ENCODE assay signal across 14 cellular contexts in the genomic region with DNA sequence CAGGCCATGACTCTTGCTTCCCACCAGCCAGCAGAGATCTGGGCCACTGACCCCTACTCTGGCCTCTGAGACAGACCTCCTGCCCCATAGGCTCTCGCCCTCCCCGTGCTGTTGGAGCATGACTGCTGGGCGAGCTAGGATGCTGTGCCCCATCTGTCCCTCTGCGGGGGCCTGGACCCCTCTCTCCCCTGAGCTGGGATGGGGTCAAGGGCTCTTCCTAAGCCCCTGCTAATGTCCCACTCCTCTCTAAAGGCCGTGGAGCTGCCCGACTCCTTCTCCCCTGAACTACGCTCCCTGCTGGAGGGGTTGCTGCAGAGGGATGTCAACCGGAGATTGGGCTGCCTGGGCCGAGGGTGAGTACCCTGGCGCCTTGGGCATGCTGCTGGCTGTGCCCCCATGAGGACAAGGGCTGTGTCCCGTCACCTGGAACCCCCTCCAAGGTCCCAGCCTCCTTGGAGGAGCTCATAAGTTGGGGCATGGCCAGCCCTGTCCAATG. TPM values are rescaled to one million over a fixed set of nuclear protein-coding genes. Genes with fewer than 3 reads are reported as not detected.
A peak's percentile ranks its signal among the peaks of the same experiment; 100 is the strongest.
DNase-seq lines count a peak whose midpoint lies in the region; ATAC-seq and TF ChIP-seq lines count a peak whose summit lies in the region.
"Had no signal": no experiment of that assay in that cellular context is flagged by ENCODE, and none has a peak within 500 bp of the region (broad histone marks: within the 10 kb centered on the region; RNA-seq: fewer than 3 reads in every experiment).

No MANE protein-coding gene starts in this region.

- H3K4me1 ChIP-seq in heart left ventricle, result peaks cover 8 to 97% (median 30%) of the 10 kb centered on the region in 12 donors
- peaks cover 0 to 8% (median 4%) of the 10 kb centered on the region in 4 donors for H3K4me1 ChIP-seq in right lobe of liver
- H3K4me1 ChIP-seq in upper lobe of left lung, result peaks cover 38 to 73% (median 53%) of the 10 kb centered on the region in 4 donors

- H3K27me3 ChIP-seq in heart left ventricle (no peaks in the 10 kb centered on the region), right lobe of liver (no peaks in the 10 kb centered on the region), upper lobe of left lung (no peaks in the 10 kb centered on the region)
- H3K27me3 ChIP-seq: thyroid gland had no signal

- intact Hi-C loops in heart left ventricle (cut with DNase I) (no loop called here), cardiac septum (cut with DNase I) (no loop called here), right lobe of liver (cut with DNase I) (no loop called here)

- TF ChIP-seq EP300 in upper lobe of left lung (IDR thresholded peaks at IDR 0.05), result no peak

- H3K9me3 ChIP-seq in heart left ventricle (no peaks in the 10 kb centered on the region), right lobe of liver (no peaks in the 10 kb centered on the region), upper lobe of left lung (no peaks in the 10 kb centered on the region)
- H3K9me3 ChIP-seq: thyroid gland had no signal

- 85 to 98% (median 94%) methylated on average over 6 to 11 of the region's 11 CpGs for WGBS in heart left ventricle, 4 donors
- 61% methylated on average over 7 of the region's 11 CpGs for WGBS in right lobe of liver (ENCODE audit: insufficient coverage, low coverage, low lambda C conversion rate, missing lambda C conversion rate)
- WGBS in upper lobe of left lung, 2 donors, result 91% methylated on average over 11 of the region's 11 CpGs; no CpG with 5 or more reads in 1 of the 2 donors

- peak in 4 of 5 donors; percentile 7 to 48 (median 22) for DNase-seq in heart left ventricle
- DNase-seq in cardiac septum (ENCODE audit: low spot score), result no peak
- DNase-seq in right lobe of liver, result peak; percentile 20 to 52 (median 45)
- peak in 1 of 2 donors; percentile 35 for DNase-seq in upper lobe of left lung
- DNase-seq in dedifferentiated amniotic fluid mesenchymal stem cell (ENCODE audit: extremely low spot score), result no peak
- DNase-seq: cortex of kidney, NCI-H2081 treated with DMSO at 0.1 percent for 48 hours, occipital lobe, SHP77 treated with DMSO at 0.1 percent for 48 hours had no signal

- TF ChIP-seq POLR2A in heart left ventricle (IDR thresholded peaks at IDR 0.05) (no peak), right lobe of liver (IDR thresholded peaks at IDR 0.05) (no peak), upper lobe of left lung (IDR thresholded peaks at IDR 0.05) (no peak)

- H3K36me3 ChIP-seq in heart left ventricle, result peaks cover 6 to 95% (median 80%) of the 10 kb centered on the region in 9 donors
- H3K36me3 ChIP-seq in right lobe of liver, result peaks cover 5 to 73% (median 32%) of the 10 kb centered on the region in 4 donors
- H3K36me3 ChIP-seq in upper lobe of left lung, result peaks cover 56 to 89% (median 79%) of the 10 kb centered on the region in 4 donors

- ATAC-seq in heart left ventricle (no peak), right lobe of liver (no peak), upper lobe of left lung (ENCODE audit: low FRiP score in 2 of 2) (no peak), HG03097 (IDR thresholded peaks at IDR 0.05; ENCODE audit: low FRiP score, unreplicated experiment) (no peak), GM19328 (IDR thresholded peaks at IDR 0.05; ENCODE audit: unreplicated experiment) (no peak)
- ATAC-seq: HCT116 had no signal

- peak overlapping the region in 6 of 12 donors; percentile 7 to 100 (median 27) for H3K27ac ChIP-seq in heart left ventricle
- peak overlapping the region; percentile 9 for H3K27ac ChIP-seq in angular gyrus (ENCODE audit: low read depth, low read length)
- H3K27ac ChIP-seq in right lobe of liver, result peak overlapping the region in 2 of 3 donors; percentile 24 to 51
- H3K27ac ChIP-seq in upper lobe of left lung, result peak overlapping the region; percentile 92 to 99 (median 97)
- H3K27ac ChIP-seq: thyroid gland had no signal

- H3K4me3 ChIP-seq in heart left ventricle (no peak overlapping the region), right lobe of liver (no peak overlapping the region), upper lobe of left lung (no peak overlapping the region)
- H3K4me3 ChIP-seq: thyroid gland had no signal

- TF ChIP-seq CTCF in heart left ventricle (IDR thresholded peaks at IDR 0.05) (no peak), right lobe of liver (IDR thresholded peaks at IDR 0.05) (no peak), upper lobe of left lung (IDR thresholded peaks at IDR 0.05) (no peak)

RNA-seq across cellular contexts. Expression of gene ANKRD13D, which starts 6.2 kb away (rescaled TPM):
- total RNA-seq in heart left ventricle, result 10 to 100 TPM in 6 of 9 donors, 1 to 10 TPM in 3; 7.6 to 43.6 (median 12.8) TPM
- 10 to 100 TPM; 12.3 to 17.6 TPM for polyA plus RNA-seq in heart left ventricle
- 20.0 TPM for total RNA-seq in cardiac septum
- total RNA-seq in right lobe of liver, result 10 to 100 TPM in 4 of 6 experiments, 1 to 10 TPM in 2; 7.7 to 14.1 (median 10.4) TPM
- 100 to 1,000 TPM in 2 of 6 donors, 10 to 100 TPM in 4; 47.4 to 221 (median 78.3) TPM for total RNA-seq in upper lobe of left lung

RNA-seq across cellular contexts. Expression of gene GRK2, which starts 16.7 kb away (rescaled TPM):
- total RNA-seq in heart left ventricle (100 to 1,000 TPM in 1 of 9 donors, 10 to 100 TPM in 8; 40.1 to 107 (median 49.6) TPM), cardiac septum (43.1 TPM), right lobe of liver (10 to 100 TPM; 24.5 to 43.9 (median 28.5) TPM), upper lobe of left lung (100 to 1,000 TPM in 4 of 6 donors, 10 to 100 TPM in 2; 76.9 to 232 (median 117) TPM)
- 10 to 100 TPM; 55.6 to 63.8 TPM for polyA plus RNA-seq in heart left ventricle

RNA-seq across cellular contexts. Expression of gene SSH3, which starts 20.4 kb away (rescaled TPM):
- 10 to 100 TPM; 10.8 to 23.9 (median 16.8) TPM for total RNA-seq in heart left ventricle
- polyA plus RNA-seq in heart left ventricle, result 1 to 10 TPM; 8.1 to 9.4 TPM
- 22.3 TPM for total RNA-seq in cardiac septum
- total RNA-seq in right lobe of liver, result 10 to 100 TPM; 10.9 to 17.9 (median 14.5) TPM
- total RNA-seq in upper lobe of left lung, result 10 to 100 TPM; 35.9 to 99.2 (median 53.8) TPM

Comparison
In these comparisons a context has a peak if more than half of its experiments do, and no peak if none do; other contexts are left out.
1. DNase-seq: peak in heart left ventricle (4 of 5) and right lobe of liver (3 of 3); none in cardiac septum (single experiment) and dedifferentiated amniotic fluid mesenchymal stem cell (single experiment).